12 cellular contexts compared by ENCODE assay signal in the genomic region with DNA sequence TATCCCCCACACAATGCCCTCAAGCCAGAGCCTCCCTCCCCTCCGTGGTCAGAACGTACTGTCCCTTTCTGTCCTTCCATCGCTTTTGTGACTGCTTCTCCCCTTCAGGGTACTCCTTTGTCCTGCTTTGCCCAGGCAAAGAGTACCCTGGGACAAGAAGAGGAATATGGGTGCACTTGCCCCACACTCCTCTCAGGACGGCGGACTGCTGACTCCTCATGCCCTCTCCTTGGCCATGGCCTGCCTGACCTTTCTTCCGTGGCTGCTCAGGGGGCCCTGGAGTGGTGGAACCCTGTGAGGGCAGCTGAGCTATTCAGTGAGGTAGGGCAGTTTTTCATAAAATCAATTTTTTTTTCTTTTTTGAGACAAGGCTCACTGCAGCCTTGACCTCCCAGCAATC. TPM values are rescaled to one million over a fixed set of nuclear protein-coding genes. Genes with fewer than 3 reads are reported as not detected.
DNase-seq lines count a peak whose midpoint lies in the region; ATAC-seq, FAIRE-seq and TF ChIP-seq lines count a peak whose summit lies in the region.
"Had no signal": no experiment of that assay in that cellular context is flagged by ENCODE, and none has a peak within 500 bp of the region (broad histone marks: within the 10 kb centered on the region; RNA-seq: fewer than 3 reads in every experiment).

No MANE protein-coding gene starts in this region.

- H3K27me3 ChIP-seq in CD4-positive, alpha-beta memory T cell (ENCODE audit: insufficient read depth, low read length), result no peaks in the 10 kb centered on the region
- H3K27me3 ChIP-seq in OCI-LY1 (ENCODE audit: insufficient read depth, low read length) (no peaks in the 10 kb centered on the region), endodermal cell (ENCODE audit: control insufficient read depth, insufficient read depth, low read length, poor library complexity, severe bottlenecking) (no peaks in the 10 kb centered on the region), psoas muscle (ENCODE audit: insufficient read depth in 3 of 3, low read length in 2 of 3) (no peaks in the 10 kb centered on the region), aorta (ENCODE audit: control insufficient read depth in 1 of 2, insufficient read depth in 2 of 2, low read length in 1 of 2) (no peaks in the 10 kb centered on the region)

- peak overlapping the region; percentile 74; the same call in 1 of the 2 replicates for H3K4me2 ChIP-seq in OCI-LY1 (ENCODE audit: low read length)

- intact Hi-C loops in CD4-positive, alpha-beta memory T cell (cut with micrococcal nuclease), result no loop called here
- intact Hi-C loops in psoas muscle (cut with DNase I), result loop anchor here in 1 of 2 donors (5.0 kb wide), 1 partner anchor 163 kb away; the partner anchor contains the start of genes PEX13 and PUS10
- intact Hi-C loops in aorta (cut with DNase I), result no loop called here

- H3K4me1 ChIP-seq in CD4-positive, alpha-beta memory T cell (ENCODE audit: insufficient read depth, low read length), result peaks cover 62% of the 10 kb centered on the region
- H3K4me1 ChIP-seq in OCI-LY1 (ENCODE audit: insufficient read depth, low read length, severe bottlenecking), result peaks cover 48% of the 10 kb centered on the region
- H3K4me1 ChIP-seq in endodermal cell (ENCODE audit: control insufficient read depth, insufficient read depth, low read length), result peaks cover 22% of the 10 kb centered on the region
- peaks cover 27% of the 10 kb centered on the region for H3K4me1 ChIP-seq in psoas muscle
- peaks cover 5% of the 10 kb centered on the region in 2 donors for H3K4me1 ChIP-seq in aorta (ENCODE audit: control insufficient read depth in 1 of 2, insufficient read depth in 2 of 2, low read length in 2 of 2)

- peaks cover 50 to 75% of the 10 kb centered on the region in 2 donors for H3K36me3 Mint-ChIP-seq in CD4-positive, alpha-beta memory T cell
- peaks cover 60% of the 10 kb centered on the region for H3K36me3 Mint-ChIP-seq in endodermal cell (ENCODE audit: low read depth)

- no peak overlapping the region for H2AFZ ChIP-seq in OCI-LY1 (ENCODE audit: low read length)

- peak overlapping the region in 4 of 8 donors; percentile 24 to 95 (median 58) for H3K4me3 Mint-ChIP-seq in CD4-positive, alpha-beta memory T cell
- peak overlapping the region; percentile 76 for H3K4me3 Mint-ChIP-seq in endodermal cell

- H3K9me3 Mint-ChIP-seq in CD4-positive, alpha-beta memory T cell, result no peaks in the 10 kb centered on the region
- no peaks in the 10 kb centered on the region for H3K9me3 Mint-ChIP-seq in endodermal cell

- ATAC-seq in psoas muscle (no peak), aorta (ENCODE audit: low FRiP score) (no peak)

- H3K36me3 ChIP-seq in CD4-positive, alpha-beta memory T cell (ENCODE audit: insufficient read depth, low read length), result peaks cover 46% of the 10 kb centered on the region
- peaks cover 63% of the 10 kb centered on the region for H3K36me3 ChIP-seq in OCI-LY1 (ENCODE audit: insufficient read depth, low read length)
- H3K36me3 ChIP-seq in endodermal cell (ENCODE audit: control insufficient read depth, insufficient read depth, low read length), result peaks cover 66% of the 10 kb centered on the region
- peaks cover 18 to 65% of the 10 kb centered on the region in 2 donors for H3K36me3 ChIP-seq in psoas muscle (ENCODE audit: insufficient read depth in 1 of 2, low read depth in 1 of 2)
- peaks cover 0 to 9% of the 10 kb centered on the region in 2 donors for H3K36me3 ChIP-seq in aorta (ENCODE audit: control insufficient read depth in 1 of 2, insufficient read depth in 2 of 2, low read length in 1 of 2)

- no peaks in the 10 kb centered on the region for H3K79me2 ChIP-seq in OCI-LY1 (ENCODE audit: insufficient read depth, low read length)

- H3K27ac ChIP-seq in CD4-positive, alpha-beta memory T cell (ENCODE audit: low read depth, low read length), result peak overlapping the region; percentile 7
- no peak overlapping the region for H3K27ac ChIP-seq in OCI-LY1 (ENCODE audit: low read depth, low read length, poor library complexity, severe bottlenecking)
- no peak overlapping the region for H3K27ac ChIP-seq in endodermal cell (ENCODE audit: low read depth, low read length)
- peak overlapping the region; percentile 39 for H3K27ac ChIP-seq in psoas muscle
- peak overlapping the region in 1 of 2 donors; percentile 65 for H3K27ac ChIP-seq in aorta (ENCODE audit: low read depth in 1 of 2, low read length in 2 of 2)

- no peaks in the 10 kb centered on the region for H3K9me2 ChIP-seq in OCI-LY1 (ENCODE audit: low read depth, low read length)

- TF ChIP-seq CTCF in OCI-LY1 (IDR thresholded peaks at IDR 0.05; ENCODE audit: low read length) (no peak), endodermal cell (conservative IDR thresholded peaks at IDR 0.05) (no peak), psoas muscle (IDR thresholded peaks at IDR 0.05) (no peak), D721Med (IDR thresholded peaks at IDR 0.05; ENCODE audit: insufficient read depth, missing control alignments) (no peak)

- peaks cover 54 to 85% (median 63%) of the 10 kb centered on the region in 4 donors for H3K4me1 Mint-ChIP-seq in CD4-positive, alpha-beta memory T cell
- H3K4me1 Mint-ChIP-seq in endodermal cell, result peaks cover 36% of the 10 kb centered on the region

- no peaks in the 10 kb centered on the region for H4K20me1 ChIP-seq in OCI-LY1 (ENCODE audit: insufficient read depth, low read length)

- no peak for DNase-seq in CD4-positive, alpha-beta memory T cell
- DNase-seq in endodermal cell (no peak), psoas muscle (no peak), D721Med (ENCODE audit: insufficient read length, low spot score) (no peak), aorta (no peak), KG1 (lab: John Stamatoyannopoulos, UW) (no peak), NCI-H1092 treated with DMSO at 0.1 percent for 48 hours (lab: John Stamatoyannopoulos, UW) (no peak)
- DNase-seq: activated CD4-positive, CD25-positive, alpha-beta regulatory T cell treated with anti-CD3 and anti-CD28 coated beads, Interleukin-2, amount 50 U/mL, for 72 hours; effector CD4-positive, alpha-beta T cell; NK-92 treated with Interleukin-12 subunit alpha and Interleukin-12 subunit beta, amount 100 ng/mL, for 24 hours; stimulated activated CD4-positive, alpha-beta T cell treated with anti-CD3 and anti-CD28 coated beads, Interleukin-15, amount 100 ng/mL, for 24 hours had no signal

- 94 to 98% methylated on average over 5 to 6 of the region's 6 CpGs for WGBS in endodermal cell (ENCODE audit: insufficient coverage in 1 of 2, insufficient read length in 1 of 2), 2 experiments
- WGBS in psoas muscle, 3 donors, result 80 to 88% (median 85%) methylated on average over 6 of the region's 6 CpGs
- 64 to 65% methylated on average over 6 of the region's 6 CpGs for WGBS in aorta, 2 donors

- CTCF ChIA-PET in CD4-positive, alpha-beta memory T cell (lab: Charles Lee; ENCODE audit: partially characterized antibody), result no interaction called here

- H3K27ac Mint-ChIP-seq in CD4-positive, alpha-beta memory T cell, result peak overlapping the region; percentile 57 to 96 (median 68)
- H3K27ac Mint-ChIP-seq in endodermal cell, result peak overlapping the region; percentile 61

- H3F3A ChIP-seq in OCI-LY1 (ENCODE audit: insufficient read depth, low read length), result no peaks in the 10 kb centered on the region

- H3K4me3 ChIP-seq in CD4-positive, alpha-beta memory T cell (ENCODE audit: low read length in 2 of 2), result no peak overlapping the region
- H3K4me3 ChIP-seq in OCI-LY1 (ENCODE audit: low read depth, low read length, poor library complexity, severe bottlenecking), result peak overlapping the region; percentile 27
- no peak overlapping the region for H3K4me3 ChIP-seq in endodermal cell (ENCODE audit: low read length)
- H3K4me3 ChIP-seq in psoas muscle, result no peak overlapping the region
- H3K4me3 ChIP-seq in aorta (ENCODE audit: low read length in 2 of 2), result no peak overlapping the region

- POLR2A ChIA-PET in CD4-positive, alpha-beta memory T cell (lab: Charles Lee; ENCODE audit: partially characterized antibody), result no interaction called here

- no peak for FAIRE-seq in D721Med (lab: Jason Lieb, UNC)

- no peaks in the 10 kb centered on the region for H3K27me3 Mint-ChIP-seq in CD4-positive, alpha-beta memory T cell
- peaks cover 10% of the 10 kb centered on the region for H3K27me3 Mint-ChIP-seq in endodermal cell (ENCODE audit: insufficient read depth)

- H3K9me3 ChIP-seq in CD4-positive, alpha-beta memory T cell (ENCODE audit: control insufficient read depth in 1 of 2, low read length in 2 of 2), result no peaks in the 10 kb centered on the region
- H3K9me3 ChIP-seq in OCI-LY1 (ENCODE audit: low read length) (no peaks in the 10 kb centered on the region), endodermal cell (ENCODE audit: control insufficient read depth, low read length) (no peaks in the 10 kb centered on the region), psoas muscle (no peaks in the 10 kb centered on the region), aorta (ENCODE audit: control insufficient read depth, low read length) (no peaks in the 10 kb centered on the region)

- H3K9ac ChIP-seq in OCI-LY1 (ENCODE audit: low read length) (no peak overlapping the region; the same call in 1 of the 2 replicates), endodermal cell (ENCODE audit: extremely low read depth, low read length, poor library complexity, severe bottlenecking) (no peak overlapping the region)

RNA-seq across cellular contexts. Expression of gene C2orf74, which starts 18.7 kb away (rescaled TPM):
- total RNA-seq in CD4-positive, alpha-beta memory T cell, result 10 to 100 TPM; 18.3 to 19.3 TPM
- polyA plus RNA-seq in CD4-positive, alpha-beta memory T cell, result 10 to 100 TPM; 36.7 to 38.1 TPM
- total RNA-seq in endodermal cell (10 to 100 TPM; 10.2 to 15.7 TPM), psoas muscle (10 to 100 TPM in 3 of 4 donors, 1 to 10 TPM in 1; 7.1 to 16.6 (median 13.4) TPM), aorta (10 to 100 TPM in 1 of 2 donors, 1 to 10 TPM in 1; 4.8 to 19.1 TPM)
- 17.5 TPM for polyA plus RNA-seq in endodermal cell (2013, experiment 1 of 2)
- 20.6 TPM for polyA plus RNA-seq in endodermal cell (2013, experiment 2 of 2)
- polyA plus RNA-seq in psoas muscle (10 to 100 TPM; 11.0 to 13.8 (median 13.4) TPM), aorta (10 to 100 TPM; 19.1 to 69.0 TPM)

Comparison
In these comparisons a context has a peak if more than half of its experiments do, and no peak if none do; other contexts are left out.
1. H3K27ac ChIP-seq: peak in CD4-positive, alpha-beta memory T cell (single experiment) and psoas muscle (single experiment); none in OCI-LY1 (single experiment) and endodermal cell (single experiment).